Comparison of ENCODE assay signal across 13 cellular contexts in the genomic region with DNA sequence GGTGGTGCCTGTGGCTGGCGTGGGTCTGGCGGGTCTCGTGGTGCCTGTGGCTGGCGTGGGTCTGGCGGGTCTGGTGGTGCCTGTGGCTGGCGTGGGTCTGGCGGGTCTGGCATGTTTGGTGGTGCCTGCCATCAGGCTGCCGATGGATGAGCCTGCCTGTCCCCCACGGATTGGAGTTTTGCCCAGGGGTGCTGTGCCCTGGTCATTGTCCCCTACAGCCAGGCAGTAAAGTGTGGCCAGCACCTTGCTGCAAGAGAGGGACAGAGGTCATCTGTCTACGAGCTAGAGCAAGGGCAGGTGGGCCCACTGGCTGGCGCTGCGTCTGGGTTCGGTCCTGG. TPM values are rescaled to one million over a fixed set of nuclear protein-coding genes. Genes with fewer than 3 reads are reported as not detected.
DNase-seq lines count a peak whose midpoint lies in the region; ATAC-seq and TF ChIP-seq lines count a peak whose summit lies in the region.
"Had no signal": no experiment of that assay in that cellular context is flagged by ENCODE, and none has a peak within 500 bp of the region (broad histone marks: within the 10 kb centered on the region; RNA-seq: fewer than 3 reads in every experiment).

No MANE protein-coding gene starts in this region.

- ATAC-seq in thoracic aorta (ENCODE audit: insufficient number of reproducible peaks, low FRiP score, low read depth) = no peak
- ATAC-seq: GM23338; stimulated activated naive CD8-positive, alpha-beta T cell treated with anti-CD3 and anti-CD28 coated beads, Interleukin-15, amount 100 ng/mL, for 72 hours had no signal

- no peaks in the 10 kb centered on the region for H3K36me3 ChIP-seq in ascending aorta
- H3K36me3 ChIP-seq in esophagus squamous epithelium = peaks cover 0 to 6% (median 0%) of the 10 kb centered on the region in 3 donors
- H3K36me3 ChIP-seq in thoracic aorta = no peaks in the 10 kb centered on the region

- peak overlapping the region; percentile 53 to 68 for H3K27ac ChIP-seq in ascending aorta
- peak overlapping the region in 3 of 4 donors; percentile 11 to 74 (median 36) for H3K27ac ChIP-seq in esophagus squamous epithelium
- H3K27ac ChIP-seq in thoracic aorta = peak overlapping the region; percentile 48 to 57

- H3K36me3 Mint-ChIP-seq in nephron progenitor cell (ENCODE audit: low read depth) = peaks cover 7% of the 10 kb centered on the region

- H3K9me3 ChIP-seq in ascending aorta (no peaks in the 10 kb centered on the region), esophagus squamous epithelium (no peaks in the 10 kb centered on the region), thoracic aorta (no peaks in the 10 kb centered on the region)

- peaks cover 87% of the 10 kb centered on the region for H3K4me1 Mint-ChIP-seq in nephron progenitor cell

- H3K27ac Mint-ChIP-seq in nephron progenitor cell = peak overlapping the region; percentile 99
- H3K27ac Mint-ChIP-seq: activated naive CD8-positive, alpha-beta T cell treated with anti-CD3 and anti-CD28 coated beads, Interleukin-2, amount 10 ng/mL, durations not matched to agents 7 days and 5 days; B cell; GM23338 had no signal

- no peaks in the 10 kb centered on the region for H3K27me3 Mint-ChIP-seq in nephron progenitor cell (ENCODE audit: low read depth, poor library complexity)
- H3K27me3 Mint-ChIP-seq: activated naive CD8-positive, alpha-beta T cell treated with anti-CD3 and anti-CD28 coated beads, Interleukin-2, amount 10 ng/mL, durations not matched to agents 7 days and 5 days; B cell; stimulated activated naive CD8-positive, alpha-beta T cell treated with anti-CD3 and anti-CD28 coated beads, Interleukin-15, amount 100 ng/mL, for 72 hours had no signal

- TF ChIP-seq CTCF in ascending aorta (IDR thresholded peaks at IDR 0.05) (no peak), esophagus squamous epithelium (IDR thresholded peaks at IDR 0.05) (no peak), nephron progenitor cell (IDR thresholded peaks at IDR 0.05) (no peak), thoracic aorta (IDR thresholded peaks at IDR 0.05) (no peak)

- no peaks in the 10 kb centered on the region for H3K9me3 Mint-ChIP-seq in nephron progenitor cell
- H3K9me3 Mint-ChIP-seq: activated naive CD8-positive, alpha-beta T cell treated with anti-CD3 and anti-CD28 coated beads, Interleukin-2, amount 10 ng/mL, durations not matched to agents 7 days and 5 days; GM23338; stimulated activated naive CD8-positive, alpha-beta T cell treated with anti-CD3 and anti-CD28 coated beads, Interleukin-15, amount 100 ng/mL, for 72 hours had no signal

- WGBS in esophagus squamous epithelium, 2 donors = no CpG with 5 or more reads among the region's 13 CpGs

- H3K4me1 ChIP-seq in ascending aorta (peaks cover 58 to 90% of the 10 kb centered on the region in 2 donors), esophagus squamous epithelium (peaks cover 52 to 100% (median 76%) of the 10 kb centered on the region in 3 donors), thoracic aorta (ENCODE audit: control insufficient read depth in 1 of 2, low read depth in 2 of 2) (peaks cover 89 to 98% of the 10 kb centered on the region in 2 donors)

- no peak for DNase-seq in ascending aorta (ENCODE audit: low spot score in 2 of 2)
- no peak for DNase-seq in esophagus squamous epithelium (lab: John Stamatoyannopoulos, UW)
- no peak for DNase-seq in nephron progenitor cell
- no peak for DNase-seq in thoracic aorta (ENCODE audit: low spot score)
- no peak for DNase-seq in HuH-7.5 (ENCODE audit: low spot score)
- no peak for DNase-seq in activated CD4-positive, alpha-beta T cell treated with anti-CD3 and anti-CD28 coated beads for 48 hours
- DNase-seq in NCI-H2029 (lab: John Stamatoyannopoulos, UW) = no peak
- DNase-seq: activated naive CD8-positive, alpha-beta T cell treated with anti-CD3 and anti-CD28 coated beads, Interleukin-2, amount 10 ng/mL, durations not matched to agents 7 days and 5 days; effector CD4-positive, alpha-beta T cell; NCI-H187 treated with DMSO at 0.1 percent for 48 hours; stimulated activated naive CD8-positive, alpha-beta T cell treated with anti-CD3 and anti-CD28 coated beads, Interleukin-15, amount 100 ng/mL, for 72 hours had no signal

- no peak for TF ChIP-seq POLR2A in esophagus squamous epithelium (IDR thresholded peaks at IDR 0.05)

- intact Hi-C loops in ascending aorta (cut with DNase I) = no loop called here
- intact Hi-C loops in esophagus squamous epithelium (cut with DNase I) = no loop called here

- H3K4me3 ChIP-seq in ascending aorta (peak overlapping the region in 1 of 2 donors; percentile 19), esophagus squamous epithelium (no peak overlapping the region), thoracic aorta (peak overlapping the region; percentile 18)
- H3K4me3 ChIP-seq: GM23338 had no signal

- peak overlapping the region; percentile 47 for H3K4me3 Mint-ChIP-seq in nephron progenitor cell
- H3K4me3 Mint-ChIP-seq: activated naive CD8-positive, alpha-beta T cell treated with anti-CD3 and anti-CD28 coated beads, Interleukin-2, amount 10 ng/mL, durations not matched to agents 7 days and 5 days; B cell; GM23338; stimulated activated naive CD8-positive, alpha-beta T cell treated with anti-CD3 and anti-CD28 coated beads, Interleukin-15, amount 100 ng/mL, for 72 hours had no signal

- H3K27me3 ChIP-seq in ascending aorta (no peaks in the 10 kb centered on the region), esophagus squamous epithelium (no peaks in the 10 kb centered on the region), thoracic aorta (replicated peaks; ENCODE audit: insufficient read depth) (no peaks in the 10 kb centered on the region)

RNA-seq across cellular contexts. Expression of a gene that starts 41.8 kb away (rescaled TPM):
- 139 TPM for total RNA-seq in ascending aorta
- 10 to 100 TPM; 18.2 to 38.8 (median 25.2) TPM for total RNA-seq in esophagus squamous epithelium
- 100 to 1,000 TPM; 135 to 138 TPM for total RNA-seq in thoracic aorta
